ENCODE assay signal across 8 cellular contexts in the genomic region with DNA sequence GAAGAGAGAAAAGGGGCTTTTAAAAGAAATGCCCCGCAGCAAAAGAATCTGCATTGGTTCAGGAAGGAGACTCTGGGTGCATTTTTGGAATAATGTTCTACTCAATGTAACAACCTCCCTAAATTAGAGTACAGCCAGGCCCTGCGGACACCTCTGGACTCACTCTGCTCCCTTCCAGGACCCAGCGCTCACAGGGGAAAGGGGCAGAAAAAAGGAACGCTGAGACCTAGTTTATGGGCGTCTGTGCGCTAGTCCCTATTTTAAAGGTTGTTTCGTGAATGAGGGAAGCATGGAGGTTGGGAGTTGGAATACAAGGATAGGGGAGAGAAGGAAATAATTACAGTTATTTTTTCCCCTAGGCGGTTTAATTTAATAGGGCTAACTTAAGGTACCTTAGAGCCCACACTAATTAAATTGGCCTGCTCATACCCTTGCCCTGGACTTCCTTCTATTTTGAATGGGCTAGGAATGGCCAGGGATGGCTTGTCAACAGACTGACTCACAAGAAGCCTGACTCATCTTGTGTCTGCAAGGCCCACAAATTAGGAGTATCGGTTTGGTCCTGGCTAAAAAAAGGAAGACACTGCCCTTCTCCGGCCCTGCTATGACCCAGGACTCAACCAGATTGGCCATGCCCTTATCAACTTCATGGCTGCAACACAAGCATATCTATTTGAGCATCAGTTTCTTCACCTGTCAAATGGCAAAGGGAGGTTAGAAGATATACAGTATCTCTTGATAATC. TPM values are rescaled to one million over a fixed set of nuclear protein-coding genes. Genes with fewer than 3 reads are reported as not detected.
A peak's percentile ranks its signal among the peaks of the same experiment; 100 is the strongest.
DNase-seq lines count a peak whose midpoint lies in the region; ATAC-seq, FAIRE-seq and TF ChIP-seq lines count a peak whose summit lies in the region.

No MANE protein-coding gene starts in this region.

- H3K4me1 Mint-ChIP-seq in astrocyte (ENCODE audit: low read depth, unreplicated experiment): peaks cover 30% of the 10 kb centered on the region

- FAIRE-seq in astrocyte (lab: Jason Lieb, UNC): peak; percentile 58

- peaks cover 1% of the 10 kb centered on the region for H3K36me3 Mint-ChIP-seq in astrocyte (ENCODE audit: low read depth, unreplicated experiment)

- H3K4me3 ChIP-seq in astrocyte (ENCODE audit: insufficient read depth, low read depth, low read length): peak overlapping the region; percentile 66
- peak overlapping the region; percentile 73 to 78 for H3K4me3 ChIP-seq in stomach smooth muscle (ENCODE audit: low read length in 2 of 2)
- no peak overlapping the region for H3K4me3 ChIP-seq in BE2C (ENCODE audit: low read depth, low read length)

- no peaks in the 10 kb centered on the region for H3K36me3 ChIP-seq in astrocyte (ENCODE audit: insufficient read depth, low read length)
- H3K36me3 ChIP-seq in stomach smooth muscle (ENCODE audit: control insufficient read depth in 2 of 2, insufficient read depth in 2 of 2, low read length in 2 of 2): no peaks in the 10 kb centered on the region
- H3K36me3 ChIP-seq in BE2C: peaks cover 3% of the 10 kb centered on the region; the same call in 1 of the 2 replicates

- H3K27me3 Mint-ChIP-seq in astrocyte (ENCODE audit: low read depth, unreplicated experiment): peaks cover 4% of the 10 kb centered on the region

- H3K9ac ChIP-seq in astrocyte (ENCODE audit: low read length) (peak overlapping the region; percentile 58), stomach smooth muscle (ENCODE audit: low read length in 2 of 2) (peak overlapping the region; percentile 44 to 72)

- TF ChIP-seq CTCF in astrocyte (IDR thresholded peaks at IDR 0.05; ENCODE audit: insufficient read depth, low read depth, low read length): no peak
- no peak for TF ChIP-seq CTCF in BE2C (IDR thresholded peaks at IDR 0.05; ENCODE audit: low read depth, low read length)

- peaks cover 14% of the 10 kb centered on the region for H3K79me2 ChIP-seq in astrocyte (ENCODE audit: insufficient read depth, low read length)

- DNase-seq in DMS114 treated with DMSO at 0.1 percent for 48 hours (lab: John Stamatoyannopoulos, UW; ENCODE audit: unreplicated experiment): peak; percentile 65
- peak; percentile 83 for DNase-seq in LoVo (ENCODE audit: low spot score)
- DNase-seq in astrocyte (ENCODE audit: low read depth): peak; percentile 87
- DNase-seq in kidney glomerular epithelial cell (lab: John Stamatoyannopoulos, UW): peak; percentile 44
- DNase-seq in BE2C: no peak
- no peak for DNase-seq in activated CD4-positive, CD25-positive, alpha-beta regulatory T cell treated with anti-CD3 and anti-CD28 coated beads, Interleukin-2, amount 50 U/mL, for 72 hours

- peak overlapping the region; percentile 97 for H3K27ac Mint-ChIP-seq in astrocyte (ENCODE audit: unreplicated experiment)

- no peaks in the 10 kb centered on the region for H3K9me3 Mint-ChIP-seq in astrocyte (ENCODE audit: unreplicated experiment)

- no peak overlapping the region for H2AFZ ChIP-seq in astrocyte (ENCODE audit: low read depth, low read length)

- H3K4me1 ChIP-seq in astrocyte (ENCODE audit: insufficient read depth, low read length): peaks cover 31% of the 10 kb centered on the region
- peaks cover 45% of the 10 kb centered on the region for H3K4me1 ChIP-seq in stomach smooth muscle (ENCODE audit: control insufficient read depth, insufficient read depth, low read length)
- peaks cover 17% of the 10 kb centered on the region for H3K4me1 ChIP-seq in BE2C

- peak overlapping the region; percentile 79 for H3K27ac ChIP-seq in astrocyte (ENCODE audit: low read depth, low read length)
- peak overlapping the region; percentile 95 for H3K27ac ChIP-seq in stomach smooth muscle (ENCODE audit: low read length)

- H3K4me2 ChIP-seq in astrocyte (ENCODE audit: low read length): peak overlapping the region; percentile 98

- ATAC-seq in GM21528 (IDR thresholded peaks at IDR 0.05; ENCODE audit: low FRiP score, unreplicated experiment): no peak

- no peaks in the 10 kb centered on the region for H3K27me3 ChIP-seq in astrocyte (ENCODE audit: insufficient read depth, low read length)
- H3K27me3 ChIP-seq in stomach smooth muscle (ENCODE audit: control insufficient read depth in 1 of 2, insufficient read depth in 2 of 2, low read length in 2 of 2): no peaks in the 10 kb centered on the region
- no peaks in the 10 kb centered on the region for H3K27me3 ChIP-seq in BE2C

- peaks cover 20% of the 10 kb centered on the region for H4K20me1 ChIP-seq in astrocyte (ENCODE audit: insufficient read depth, low read length)

- H3K4me3 Mint-ChIP-seq in astrocyte (ENCODE audit: unreplicated experiment): peak overlapping the region; percentile 89

- H3K9me3 ChIP-seq in astrocyte (ENCODE audit: insufficient read depth, low read depth, low read length) (no peaks in the 10 kb centered on the region), stomach smooth muscle (ENCODE audit: control insufficient read depth in 2 of 2, low read length in 2 of 2) (no peaks in the 10 kb centered on the region), BE2C (no peaks in the 10 kb centered on the region)

RNA-seq across cellular contexts. Expression of gene SSBP3, which starts 1.9 kb away (rescaled TPM):
- 89.8 and 98.6 TPM in 2 replicates for total RNA-seq in astrocyte
- 91.5 TPM for polyA plus RNA-seq in BE2C (2012; ENCODE audit: insufficient read depth, insufficient read length, low read depth)

Comparison
In these comparisons a context has a peak if more than half of its experiments do, and no peak if none do; other contexts are left out.
1. DNase-seq: peak in DMS114 treated with DMSO at 0.1 percent for 48 hours (single experiment), LoVo (single experiment), astrocyte (single experiment) and kidney glomerular epithelial cell (single experiment); none in BE2C (single experiment) and activated CD4-positive, CD25-positive, alpha-beta regulatory T cell treated with anti-CD3 and anti-CD28 coated beads, Interleukin-2, amount 50 U/mL, for 72 hours (single experiment).